28 cellular contexts compared by ENCODE assay signal in genomic region chr14:24376448-24377070, GRCh38. TPM values are rescaled to one million over a fixed set of nuclear protein-coding genes. Genes with fewer than 3 reads are reported as not detected.
DNase-seq lines count a peak whose midpoint lies in the region; ATAC-seq, FAIRE-seq and TF ChIP-seq lines count a peak whose summit lies in the region.
"Had no signal": no experiment of that assay in that cellular context is flagged by ENCODE, and none has a peak within 500 bp of the region (broad histone marks: within the 10 kb centered on the region; RNA-seq: fewer than 3 reads in every experiment).

No MANE protein-coding gene starts in this region.

- no peak overlapping the region for H2AFZ ChIP-seq in GM23338
- no peak overlapping the region for H2AFZ ChIP-seq in H1 (ENCODE audit: low read length)

- H2AK5ac ChIP-seq in H1 (ENCODE audit: low read depth, low read length) (no peak overlapping the region), mesendoderm (ENCODE audit: low read length) (no peak overlapping the region)

- 0 out of 2 replicates have a peak, but pooled peaks cover 2% of the 10 kb centered on the region for H3F3A ChIP-seq in GM23338 (replicated peaks; ENCODE audit: low read depth)

- TF ChIP-seq POLR2A in H1 (IDR thresholded peaks at IDR 0.05; ENCODE audit: control extremely low read depth in 1 of 2, low read depth in 2 of 2, low read length in 2 of 2), result no peak
- TF ChIP-seq POLR2A in transverse colon (IDR thresholded peaks at IDR 0.05), result no peak

- in situ Hi-C loops in transverse colon (cut with MboI; ENCODE audit: low pct_ligation_motif_present in 1 of 4, low pct_unique_long_range_greater_than_20kb in 1 of 4, low sequenced_read_pairs in 3 of 4), result no loop called here

- H2BK12ac ChIP-seq in H1 (ENCODE audit: low read depth, low read length), result peak overlapping the region; percentile 62; the same call in 1 of the 2 replicates

- TF ChIP-seq CTCF in GM23338 (conservative IDR thresholded peaks at IDR 0.05; ENCODE audit: low read depth in 2 of 2) (peak; percentile 40 to 53; a peak in 3 of 4 replicates), H1 (IDR thresholded peaks at IDR 0.05; ENCODE audit: control extremely low read depth in 1 of 3, insufficient read depth in 1 of 3, low read depth in 1 of 3, low read length in 3 of 3) (peak; percentile 52 to 69 (median 63); a peak in 3 of 4 replicates), transverse colon (IDR thresholded peaks at IDR 0.05) (no peak)

- no peak overlapping the region for H3K23ac ChIP-seq in H1 (ENCODE audit: insufficient read length)
- no peak overlapping the region for H3K23ac ChIP-seq in mesendoderm (ENCODE audit: low read length)

- H3K4me3 ChIP-seq in GM23338 (peak overlapping the region; percentile 47), HUES64 (ENCODE audit: low read length) (peak overlapping the region; percentile 36), H1 (ENCODE audit: extremely low read depth in 1 of 4, insufficient read depth in 2 of 4, low read depth in 3 of 4, low read length in 4 of 4) (peak overlapping the region; percentile 1 to 54 (median 36); a peak in 7 of 8 replicates), mesendoderm (ENCODE audit: low read length) (no peak overlapping the region), transverse colon (no peak overlapping the region)
- H3K4me3 ChIP-seq: breast epithelium, psoas muscle, thyroid gland had no signal

- H3K36me3 ChIP-seq in GM23338 (ENCODE audit: insufficient read depth) (no peaks in the 10 kb centered on the region), HUES64 (ENCODE audit: insufficient read depth, low read length) (peaks cover 15% of the 10 kb centered on the region), H1 (ENCODE audit: control insufficient read depth in 2 of 4, insufficient read depth in 4 of 4, low read length in 3 of 4) (peaks cover 3 to 11% (median 6%) of the 10 kb centered on the region in 4 experiments; a peak in 5 of 8 replicates), mesendoderm (ENCODE audit: control insufficient read depth, insufficient read depth, low read length) (no peaks in the 10 kb centered on the region), transverse colon (peaks cover 0 to 4% (median 0%) of the 10 kb centered on the region in 4 donors)
- H3K36me3 ChIP-seq: breast epithelium, thyroid gland had no signal

- H3K9me3 Mint-ChIP-seq in GM23338, result no peaks in the 10 kb centered on the region
- H3K9me3 Mint-ChIP-seq: activated CD4-positive, alpha-beta T cell treated with anti-CD3 and anti-CD28 coated beads, Interleukin-2, amount 10 ng/mL, durations not matched to agents 24 days and 14 days; activated naive CD8-positive, alpha-beta T cell treated with anti-CD3 and anti-CD28 coated beads for 36 hours; naive thymus-derived CD8-positive, alpha-beta T cell had no signal

- H4K91ac ChIP-seq in H1 (replicated peaks; ENCODE audit: insufficient read length, low read length), result no peak overlapping the region

- H4K5ac ChIP-seq in H1 (ENCODE audit: insufficient read length, low read depth, low read length) (no peak overlapping the region), mesendoderm (ENCODE audit: low read length) (no peak overlapping the region)

- H2BK20ac ChIP-seq in H1 (ENCODE audit: low read length), result no peak overlapping the region

- H3K9me3 ChIP-seq in HUES64 (ENCODE audit: insufficient read depth, low read depth, low read length), result no peaks in the 10 kb centered on the region
- H3K9me3 ChIP-seq in H1 (ENCODE audit: insufficient read depth in 2 of 2, low read depth in 1 of 2, low read length in 1 of 2), result no peaks in the 10 kb centered on the region
- no peaks in the 10 kb centered on the region for H3K9me3 ChIP-seq in transverse colon
- H3K9me3 ChIP-seq: breast epithelium, psoas muscle, thyroid gland had no signal

- H4K20me1 ChIP-seq in GM23338 (replicated peaks; ENCODE audit: insufficient read depth) (no peaks in the 10 kb centered on the region), H1 (replicated peaks in 1 of 2; ENCODE audit: control insufficient read depth in 1 of 2, insufficient read depth in 2 of 2, low read length in 2 of 2) (peaks cover 0 to 3% of the 10 kb centered on the region in 2 experiments)

- H3K27ac ChIP-seq in GM23338 (ENCODE audit: low read depth), result peak overlapping the region; percentile 34
- no peak overlapping the region for H3K27ac ChIP-seq in HUES64 (ENCODE audit: low read depth, low read length)
- peak overlapping the region; percentile 61; the same call in 1 of the 2 replicates for H3K27ac ChIP-seq in H1 (ENCODE audit: low read depth, low read length)
- H3K27ac ChIP-seq in mesendoderm (ENCODE audit: low read depth, low read length), result no peak overlapping the region
- H3K27ac ChIP-seq in transverse colon, result no peak overlapping the region
- H3K27ac ChIP-seq: psoas muscle had no signal

- intact Hi-C loops in transverse colon (cut with DNase I; ENCODE audit: low total_unique reads), result no loop called here

- H3K56ac ChIP-seq in H1 (replicated peaks; ENCODE audit: insufficient read length, low read depth, low read length) (no peak overlapping the region), mesendoderm (ENCODE audit: low read length) (peak overlapping the region; percentile 8)

- H4K8ac ChIP-seq in H1 (ENCODE audit: extremely low read depth, insufficient read depth, low read length) (no peak overlapping the region), mesendoderm (ENCODE audit: low read depth, low read length) (no peak overlapping the region)

- H3K79me1 ChIP-seq in H1 (ENCODE audit: low read depth, low read length) (no peaks in the 10 kb centered on the region), mesendoderm (ENCODE audit: low read length) (no peaks in the 10 kb centered on the region)

- H3K23me2 ChIP-seq in H1 (ENCODE audit: low read depth, low read length), result peaks cover 7% of the 10 kb centered on the region; the same call in 1 of the 2 replicates

- peak; percentile 91 for ATAC-seq in GM23338
- ATAC-seq: naive thymus-derived CD8-positive, alpha-beta T cell; psoas muscle had no signal

- POLR2A ChIA-PET in H1 (lab: Charles Lee; ENCODE audit: partially characterized antibody), result interaction anchor here (1.2 to 4.7 kb wide), 10 partner anchors 9 to 54 kb away, joined by 3 to 27 read pairs (median 5); partner anchors contain the start of genes KHNYN and NYNRIN

- peaks cover 28% of the 10 kb centered on the region for H3K27me3 Mint-ChIP-seq in GM23338 (ENCODE audit: insufficient read depth, low read depth, poor library complexity)

- no peak overlapping the region for H3K9ac ChIP-seq in HUES64 (ENCODE audit: low read depth, low read length)
- H3K9ac ChIP-seq in H1 (replicated peaks in 1 of 4; ENCODE audit: extremely low read depth in 1 of 4, low read depth in 3 of 4, low read length in 3 of 4), result no peak overlapping the region
- no peak overlapping the region for H3K9ac ChIP-seq in mesendoderm (ENCODE audit: low read length)

- peaks cover 13% of the 10 kb centered on the region for H3K36me3 Mint-ChIP-seq in GM23338 (ENCODE audit: low read depth)
- H3K36me3 Mint-ChIP-seq: activated naive CD8-positive, alpha-beta T cell treated with anti-CD3 and anti-CD28 coated beads for 36 hours; naive thymus-derived CD8-positive, alpha-beta T cell had no signal

- H3K9me2 ChIP-seq in GM23338 (ENCODE audit: insufficient read depth), result peaks cover 4% of the 10 kb centered on the region; the same call in 1 of the 2 replicates

- TF ChIP-seq EP300 in H1 (IDR thresholded peaks at IDR 0.05; ENCODE audit: borderline replicate concordance in 1 of 2, low read depth in 2 of 2, low read length in 2 of 2) (peak in 1 of 2 experiments; percentile 35; a peak in 1 of 3 replicates), transverse colon (IDR thresholded peaks at IDR 0.05; ENCODE audit: low read depth) (no peak)

- peak overlapping the region; percentile 72 for H3K4me3 Mint-ChIP-seq in GM23338
- H3K4me3 Mint-ChIP-seq: activated CD4-positive, alpha-beta T cell treated with anti-CD3 and anti-CD28 coated beads, Interleukin-2, amount 10 ng/mL, durations not matched to agents 24 days and 14 days; activated naive CD8-positive, alpha-beta T cell treated with anti-CD3 and anti-CD28 coated beads for 36 hours; naive thymus-derived CD8-positive, alpha-beta T cell had no signal

- H2BK15ac ChIP-seq in H1 (ENCODE audit: low read length) (no peak overlapping the region), mesendoderm (replicated peaks; ENCODE audit: low read depth) (no peak overlapping the region)

- peak overlapping the region; percentile 91 for H3K27ac Mint-ChIP-seq in GM23338
- H3K27ac Mint-ChIP-seq: activated CD4-positive, alpha-beta T cell treated with anti-CD3 and anti-CD28 coated beads, Interleukin-2, amount 10 ng/mL, durations not matched to agents 24 days and 14 days; activated naive CD8-positive, alpha-beta T cell treated with anti-CD3 and anti-CD28 coated beads for 36 hours; naive thymus-derived CD8-positive, alpha-beta T cell had no signal

- FAIRE-seq in H1 (lab: Jason Lieb, UNC), result peak; percentile 57
- FAIRE-seq: H54, kidney had no signal

- no peaks in the 10 kb centered on the region for H3K27me3 ChIP-seq in GM23338 (ENCODE audit: insufficient read depth)
- H3K27me3 ChIP-seq in HUES64 (ENCODE audit: insufficient read depth, low read length), result no peaks in the 10 kb centered on the region
- H3K27me3 ChIP-seq in H1 (replicated peaks in 1 of 4; ENCODE audit: control insufficient read depth in 3 of 4, extremely low read depth in 1 of 4, insufficient read depth in 3 of 4, low read length in 3 of 4), result no peaks in the 10 kb centered on the region
- H3K27me3 ChIP-seq in mesendoderm (ENCODE audit: insufficient read depth, low read length, poor library complexity), result no peaks in the 10 kb centered on the region
- no peaks in the 10 kb centered on the region for H3K27me3 ChIP-seq in transverse colon
- H3K27me3 ChIP-seq: breast epithelium, thyroid gland had no signal

- H3K4me1 ChIP-seq in GM23338 (ENCODE audit: insufficient read depth) (peaks cover 31% of the 10 kb centered on the region), HUES64 (ENCODE audit: insufficient read depth, low read length) (peaks cover 17% of the 10 kb centered on the region), H1 (replicated peaks in 1 of 4; ENCODE audit: control insufficient read depth in 3 of 4, insufficient read depth in 4 of 4, low read length in 3 of 4) (peaks cover 11 to 25% (median 14%) of the 10 kb centered on the region in 4 experiments), mesendoderm (ENCODE audit: control insufficient read depth, low read depth, low read length) (peaks cover 3% of the 10 kb centered on the region), transverse colon (peaks cover 0 to 7% (median 0%) of the 10 kb centered on the region in 4 donors)
- H3K4me1 ChIP-seq: breast epithelium, psoas muscle had no signal

- H2BK120ac ChIP-seq in H1 (replicated peaks; ENCODE audit: low read depth, low read length) (no peak overlapping the region), mesendoderm (ENCODE audit: low read depth, low read length) (no peak overlapping the region)

- CTCF ChIA-PET in H1 (lab: Charles Lee; ENCODE audit: partially characterized antibody), result interaction anchor here (0.8 to 16.4 kb wide), 14 partner anchors 8 to 61 kb away, joined by 3 to 207 read pairs (median 6); partner anchors contain the start of genes ADCY4, CBLN3, KHNYN and NFATC4

- H2BK5ac ChIP-seq in H1 (ENCODE audit: low read depth, low read length), result peak overlapping the region; percentile 86
- H2BK5ac ChIP-seq in mesendoderm (ENCODE audit: low read length), result no peak overlapping the region

- H3K18ac ChIP-seq in H1 (ENCODE audit: extremely low read depth, low read length), result peak overlapping the region; percentile 62
- H3K18ac ChIP-seq in mesendoderm (ENCODE audit: low read length), result no peak overlapping the region

- no peak overlapping the region for H3K14ac ChIP-seq in H1 (ENCODE audit: insufficient read length)

- no peaks in the 10 kb centered on the region for H3K79me2 ChIP-seq in GM23338 (replicated peaks; ENCODE audit: insufficient read depth)
- H3K79me2 ChIP-seq in H1 (ENCODE audit: control insufficient read depth in 1 of 2, insufficient read depth in 2 of 2, low read length in 2 of 2), result no peaks in the 10 kb centered on the region
- no peaks in the 10 kb centered on the region for H3K79me2 ChIP-seq in mesendoderm (ENCODE audit: control insufficient read depth, insufficient read depth, low read length)

- DNase-seq in GM23338 (ENCODE audit: low spot score), result peak; percentile 97
- peak in 1 of 2 experiments; percentile 89 for DNase-seq in H1 (ENCODE audit: low read depth in 1 of 2, low spot score in 2 of 2)
- DNase-seq in mesendoderm, result peak; percentile 84
- no peak for DNase-seq in transverse colon
- DNase-seq in NCI-H2171 (lab: John Stamatoyannopoulos, UW), result no peak
- DNase-seq in middle frontal gyrus (ENCODE audit: extremely low spot score, low spot score), result no peak
- DNase-seq: activated CD4-positive, alpha-beta T cell treated with anti-CD3 and anti-CD28 coated beads, Interleukin-2, amount 10 ng/mL, durations not matched to agents 24 days and 14 days; activated CD8-positive, alpha-beta memory T cell treated with anti-CD3 and anti-CD28 coated beads for 24 hours; activated effector memory CD4-positive, alpha-beta T cell treated with Interleukin-2 at 50 U/mL for 16 hours; activated naive CD8-positive, alpha-beta T cell treated with anti-CD3 and anti-CD28 coated beads for 36 hours; activated T-cell treated with anti-CD3 and anti-CD28 coated beads for 4 hours; anterior cingulate cortex; GDM1; hypothalamus; IMR-90; kidney; midbrain; naive thymus-derived CD8-positive, alpha-beta T cell; NCI-H1694 treated with DMSO at 0.1 percent for 48 hours; NCI-H524; psoas muscle; stimulated activated CD4-positive, alpha-beta T cell treated with anti-CD3 and anti-CD28 coated beads, Interleukin-4, amount 100 ng/mL, for 1 hour; thyroid gland had no signal

- H3K4me2 ChIP-seq in GM23338, result peak overlapping the region; percentile 78
- peak overlapping the region; percentile 24 to 68 for H3K4me2 ChIP-seq in H1 (ENCODE audit: insufficient read depth in 1 of 2, low read depth in 2 of 2, low read length in 2 of 2)
- H3K4me2 ChIP-seq in mesendoderm (ENCODE audit: low read length), result no peak overlapping the region

- peak in 1 of 2 experiments; percentile 37; a peak in 2 of 4 replicates for TF ChIP-seq RAD21 in H1 (IDR thresholded peaks at IDR 0.05 in 1 of 2, conservative IDR thresholded peaks at IDR 0.05 in 1 of 2; ENCODE audit: low read depth in 2 of 2, low read length in 2 of 2)

- H3K4ac ChIP-seq in H1 (replicated peaks; ENCODE audit: insufficient read length, low read depth, low read length) (no peak overlapping the region), mesendoderm (ENCODE audit: low read depth, low read length) (no peak overlapping the region)

- H3K4me1 Mint-ChIP-seq in GM23338, result peaks cover 48% of the 10 kb centered on the region
- H3K4me1 Mint-ChIP-seq: naive thymus-derived CD8-positive, alpha-beta T cell had no signal

- 51% methylated on average over 16 of the region's 16 CpGs for WGBS in HUES64
- 25% methylated on average over 13 of the region's 16 CpGs; no CpG with 5 or more reads in 1 of the 2 experiments for WGBS in H1 (ENCODE audit: extremely low coverage in 1 of 2, insufficient coverage in 1 of 2, insufficient read length in 1 of 2, insufficient replicate concordance in 2 of 2, low coverage in 1 of 2, low lambda C conversion rate in 2 of 2, missing lambda C conversion rate in 1 of 2), 2 experiments
- WGBS in mesendoderm (ENCODE audit: extremely low coverage, insufficient coverage, low lambda C conversion rate), result no CpG with 5 or more reads among the region's 16 CpGs
- 67 to 83% methylated on average over 6 to 16 of the region's 16 CpGs for WGBS in transverse colon (ENCODE audit: low coverage in 1 of 2), 2 donors

RNA-seq across cellular contexts. Expression of gene NFATC4, which starts 8.6 kb away (rescaled TPM):
- total RNA-seq in GM23338 (2014; rRNA removed; shearing (Covaris generic)), result 20.7 and 26.6 TPM in 2 replicates
- polyA plus RNA-seq in GM23338 (2016; fragmentation: Nextera tagmentation; extraction: Ambion mirVana) (16.7 and 20.9 TPM in 2 replicates), H1 (2011; rRNA removed) (50.3 and 78.9 TPM in 2 replicates)
- 19.3 TPM for polyA plus RNA-seq in HUES64 (2013, experiment 1 of 2)
- 28.7 TPM for polyA plus RNA-seq in HUES64 (2013, experiment 2 of 2)
- 47.3 and 51.2 TPM in 2 replicates for total RNA-seq in H1 (2021; fragmentation: NEBNext Ultra II Directional; extraction: Animal tissue kit (Norgen Biotek cat#: 25700))
- 58.4 TPM for polyA plus RNA-seq in H1 (2011; cell fraction: cytosol; rRNA removed)
- polyA plus RNA-seq in H1 (2011; cell fraction: nucleus; rRNA removed), result 578 TPM
- polyA plus RNA-seq in H1 (2012, experiment 1 of 2), result 35.4 to 72.8 TPM (median 70.8 TPM) in 4 replicates
- polyA plus RNA-seq in H1 (2012, experiment 2 of 2), result 49.3 TPM
- 29.4 TPM for polyA plus RNA-seq in H1 (2013, experiment 1 of 2)
- polyA plus RNA-seq in H1 (2013, experiment 2 of 2), result 24.1 TPM
- 19.4 and 23.0 TPM in 2 replicates for polyA minus RNA-seq in H1 (2011; rRNA and poly(A)+ RNA removed)
- polyA minus RNA-seq in H1 (2011; cell fraction: cytosol; rRNA and poly(A)+ RNA removed), result 22.5 TPM
- polyA minus RNA-seq in H1 (2011; cell fraction: nucleus; rRNA and poly(A)+ RNA removed), result 54.7 TPM
- 5.9 TPM for polyA plus RNA-seq in mesendoderm (2013, experiment 1 of 2)
- 5.1 TPM for polyA plus RNA-seq in mesendoderm (2013, experiment 2 of 2)
- 10 to 100 TPM; 13.4 to 58.0 (median 20.9) TPM for total RNA-seq in transverse colon
- total RNA-seq: activated CD4-positive, alpha-beta T cell treated with anti-CD3 and anti-CD28 coated beads, Interleukin-2, amount 10 ng/mL, durations not matched to agents 24 days and 14 days; naive thymus-derived CD8-positive, alpha-beta T cell had no signal
- polyA plus RNA-seq: naive thymus-derived CD8-positive, alpha-beta T cell had no signal

RNA-seq across cellular contexts. Expression of gene NYNRIN, which starts 22.2 kb away (rescaled TPM):
- 17.5 and 20.0 TPM in 2 replicates for total RNA-seq in GM23338 (2014; rRNA removed; shearing (Covaris generic))
- 3.1 TPM in 2 replicates for polyA plus RNA-seq in GM23338 (2016; fragmentation: Nextera tagmentation; extraction: Ambion mirVana)
- 10.5 TPM for polyA plus RNA-seq in HUES64 (2013, experiment 1 of 2)
- polyA plus RNA-seq in HUES64 (2013, experiment 2 of 2), result 13.0 TPM
- 18.3 and 19.6 TPM in 2 replicates for total RNA-seq in H1 (2021; fragmentation: NEBNext Ultra II Directional; extraction: Animal tissue kit (Norgen Biotek cat#: 25700))
- polyA plus RNA-seq in H1 (2011; rRNA removed), result 15.2 and 18.4 TPM in 2 replicates
- polyA plus RNA-seq in H1 (2011; cell fraction: cytosol; rRNA removed), result 10.5 TPM
- 27.2 TPM for polyA plus RNA-seq in H1 (2011; cell fraction: nucleus; rRNA removed)
- polyA plus RNA-seq in H1 (2012, experiment 1 of 2), result 11.9 to 18.8 TPM (median 15.4 TPM) in 4 replicates
- polyA plus RNA-seq in H1 (2012, experiment 2 of 2), result 15.0 TPM
- 9.0 TPM for polyA plus RNA-seq in H1 (2013, experiment 1 of 2)
- 8.4 TPM for polyA plus RNA-seq in H1 (2013, experiment 2 of 2)
- 24.2 and 26.3 TPM in 2 replicates for polyA minus RNA-seq in H1 (2011; rRNA and poly(A)+ RNA removed)
- polyA minus RNA-seq in H1 (2011; cell fraction: cytosol; rRNA and poly(A)+ RNA removed), result 16.6 TPM
- 18.8 TPM for polyA minus RNA-seq in H1 (2011; cell fraction: nucleus; rRNA and poly(A)+ RNA removed)
- polyA plus RNA-seq in mesendoderm (2013, experiment 1 of 2), result 4.0 TPM
- 3.9 TPM for polyA plus RNA-seq in mesendoderm (2013, experiment 2 of 2)
- 10 to 100 TPM in 1 of 4 donors, 1 to 10 TPM in 3; 2.6 to 11.4 (median 9.0) TPM for total RNA-seq in transverse colon
- total RNA-seq: activated CD4-positive, alpha-beta T cell treated with anti-CD3 and anti-CD28 coated beads, Interleukin-2, amount 10 ng/mL, durations not matched to agents 24 days and 14 days had no signal

RNA-seq across cellular contexts. Expression of gene RIPK3, which starts 36.8 kb away (rescaled TPM):
- total RNA-seq in GM23338 (2014; rRNA removed; shearing (Covaris generic)), result 0.16 and 1.5 TPM in 2 replicates
- polyA plus RNA-seq in GM23338 (2016; fragmentation: Nextera tagmentation; extraction: Ambion mirVana) (0.31 and 0.32 TPM in 2 replicates), H1 (2011; rRNA removed) (0.20 and 0.24 TPM in 2 replicates)
- polyA plus RNA-seq in HUES64 (2013, experiment 1 of 2), result not detected
- polyA plus RNA-seq in HUES64 (2013, experiment 2 of 2), result not detected
- 0.39 and 0.55 TPM in 2 replicates for total RNA-seq in H1 (2021; fragmentation: NEBNext Ultra II Directional; extraction: Animal tissue kit (Norgen Biotek cat#: 25700))
- polyA plus RNA-seq in H1 (2011; cell fraction: cytosol; rRNA removed), result 0.36 TPM
- polyA plus RNA-seq in H1 (2011; cell fraction: nucleus; rRNA removed), result 0.73 TPM
- 0.20 to 0.72 TPM (median 0.32 TPM) in 3 of 4 replicates, not detected in the other for polyA plus RNA-seq in H1 (2012, experiment 1 of 2)
- polyA plus RNA-seq in H1 (2012, experiment 2 of 2), result not detected
- 0.30 TPM for polyA plus RNA-seq in H1 (2013, experiment 1 of 2)
- 0.26 TPM for polyA plus RNA-seq in H1 (2013, experiment 2 of 2)
- polyA minus RNA-seq in H1 (2011; rRNA and poly(A)+ RNA removed), result 0.17 and 0.76 TPM in 2 replicates
- polyA minus RNA-seq in H1 (2011; cell fraction: cytosol; rRNA and poly(A)+ RNA removed), result not detected
- 0.90 TPM for polyA minus RNA-seq in H1 (2011; cell fraction: nucleus; rRNA and poly(A)+ RNA removed)
- polyA plus RNA-seq in mesendoderm (2013, experiment 1 of 2), result 0.04 TPM
- 0.11 TPM for polyA plus RNA-seq in mesendoderm (2013, experiment 2 of 2)
- 100 to 1,000 TPM in 1 of 4 donors, 10 to 100 TPM in 3; 19.3 to 156 (median 53.6) TPM for total RNA-seq in transverse colon
- total RNA-seq: IMR-90, SK-MEL-5 had no signal
- polyA plus RNA-seq: AG04450 had no signal

RNA-seq across cellular contexts. Expression of gene ADCY4, which starts 41.7 kb away (rescaled TPM):
- total RNA-seq in GM23338 (2014; rRNA removed; shearing (Covaris generic)), result 0.10 and 1.5 TPM in 2 replicates
- 0.40 and 0.68 TPM in 2 replicates for polyA plus RNA-seq in GM23338 (2016; fragmentation: Nextera tagmentation; extraction: Ambion mirVana)
- polyA plus RNA-seq in HUES64 (2013, experiment 1 of 2), result 0.20 TPM
- 0.63 TPM for polyA plus RNA-seq in HUES64 (2013, experiment 2 of 2)
- 0.35 and 0.69 TPM in 2 replicates for total RNA-seq in H1 (2021; fragmentation: NEBNext Ultra II Directional; extraction: Animal tissue kit (Norgen Biotek cat#: 25700))
- 0.27 and 0.57 TPM in 2 replicates for polyA plus RNA-seq in H1 (2011; rRNA removed)
- polyA plus RNA-seq in H1 (2011; cell fraction: cytosol; rRNA removed), result 0.45 TPM
- 7.5 TPM for polyA plus RNA-seq in H1 (2011; cell fraction: nucleus; rRNA removed)
- polyA plus RNA-seq in H1 (2012, experiment 1 of 2), result 0.40 to 0.81 TPM (median 0.56 TPM) in 4 replicates
- polyA plus RNA-seq in H1 (2012, experiment 2 of 2), result 0.14 TPM
- 0.51 TPM for polyA plus RNA-seq in H1 (2013, experiment 1 of 2)
- polyA plus RNA-seq in H1 (2013, experiment 2 of 2), result 0.37 TPM
- 1.4 and 2.2 TPM in 2 replicates for polyA minus RNA-seq in H1 (2011; rRNA and poly(A)+ RNA removed)
- 2.1 TPM for polyA minus RNA-seq in H1 (2011; cell fraction: cytosol; rRNA and poly(A)+ RNA removed)
- 4.8 TPM for polyA minus RNA-seq in H1 (2011; cell fraction: nucleus; rRNA and poly(A)+ RNA removed)
- 0.06 TPM for polyA plus RNA-seq in mesendoderm (2013, experiment 1 of 2)
- polyA plus RNA-seq in mesendoderm (2013, experiment 2 of 2), result 0.08 TPM
- total RNA-seq in transverse colon, result 10 to 100 TPM in 3 of 4 donors, 1 to 10 TPM in 1; 7.9 to 74.8 (median 21.3) TPM
- total RNA-seq: IMR-90, SK-MEL-5 had no signal
- polyA plus RNA-seq: IMR-90 had no signal

RNA-seq across cellular contexts. Expression of gene CBLN3, which starts 52.9 kb away (rescaled TPM):
- 0.07 TPM in 1 of 2 replicates, not detected in the other for total RNA-seq in GM23338 (2014; rRNA removed; shearing (Covaris generic))
- polyA plus RNA-seq in GM23338 (2016; fragmentation: Nextera tagmentation; extraction: Ambion mirVana) (0.19 and 0.23 TPM in 2 replicates), H1 (2011; rRNA removed) (0.72 and 1.00 TPM in 2 replicates)
- 0.25 TPM for polyA plus RNA-seq in HUES64 (2013, experiment 1 of 2)
- 0.44 TPM for polyA plus RNA-seq in HUES64 (2013, experiment 2 of 2)
- 0.52 and 0.54 TPM in 2 replicates for total RNA-seq in H1 (2021; fragmentation: NEBNext Ultra II Directional; extraction: Animal tissue kit (Norgen Biotek cat#: 25700))
- polyA plus RNA-seq in H1 (2011; cell fraction: cytosol; rRNA removed), result 0.65 TPM
- polyA plus RNA-seq in H1 (2011; cell fraction: nucleus; rRNA removed), result 1.7 TPM
- 0.37 to 1.00 TPM (median 0.83 TPM) in 4 replicates for polyA plus RNA-seq in H1 (2012, experiment 1 of 2)
- 0.43 TPM for polyA plus RNA-seq in H1 (2012, experiment 2 of 2)
- polyA plus RNA-seq in H1 (2013, experiment 1 of 2), result 0.57 TPM
- 0.53 TPM for polyA plus RNA-seq in H1 (2013, experiment 2 of 2)
- 0.12 and 0.57 TPM in 2 replicates for polyA minus RNA-seq in H1 (2011; rRNA and poly(A)+ RNA removed)
- polyA minus RNA-seq in H1 (2011; cell fraction: cytosol; rRNA and poly(A)+ RNA removed), result not detected
- 1.2 TPM for polyA minus RNA-seq in H1 (2011; cell fraction: nucleus; rRNA and poly(A)+ RNA removed)
- 0.20 TPM for polyA plus RNA-seq in mesendoderm (2013, experiment 1 of 2)
- polyA plus RNA-seq in mesendoderm (2013, experiment 2 of 2), result 0.22 TPM
- total RNA-seq in transverse colon, result 1 to 10 TPM in 3 of 4 donors, under 1 TPM in 1; 0.79 to 9.7 (median 1.6) TPM

Comparison
In these comparisons a context has a peak if more than half of its experiments do, and no peak if none do; other contexts are left out.
1. DNase-seq: peak in GM23338 (single experiment) and mesendoderm (single experiment); none in transverse colon (single experiment), NCI-H2171 (single experiment) and middle frontal gyrus (single experiment).
2. H3K27ac ChIP-seq: peak in GM23338 (single experiment) and H1 (single experiment); none in HUES64 (single experiment), mesendoderm (single experiment) and transverse colon (0 of 4).
3. H3K4me3 ChIP-seq: peak in GM23338 (single experiment), HUES64 (single experiment) and H1 (4 of 4); none in mesendoderm (single experiment) and transverse colon (0 of 4).
4. CTCF ChIP-seq: peak in GM23338 (2 of 2) and H1 (3 of 3); none in transverse colon (0 of 5).